In the genomic region with DNA sequence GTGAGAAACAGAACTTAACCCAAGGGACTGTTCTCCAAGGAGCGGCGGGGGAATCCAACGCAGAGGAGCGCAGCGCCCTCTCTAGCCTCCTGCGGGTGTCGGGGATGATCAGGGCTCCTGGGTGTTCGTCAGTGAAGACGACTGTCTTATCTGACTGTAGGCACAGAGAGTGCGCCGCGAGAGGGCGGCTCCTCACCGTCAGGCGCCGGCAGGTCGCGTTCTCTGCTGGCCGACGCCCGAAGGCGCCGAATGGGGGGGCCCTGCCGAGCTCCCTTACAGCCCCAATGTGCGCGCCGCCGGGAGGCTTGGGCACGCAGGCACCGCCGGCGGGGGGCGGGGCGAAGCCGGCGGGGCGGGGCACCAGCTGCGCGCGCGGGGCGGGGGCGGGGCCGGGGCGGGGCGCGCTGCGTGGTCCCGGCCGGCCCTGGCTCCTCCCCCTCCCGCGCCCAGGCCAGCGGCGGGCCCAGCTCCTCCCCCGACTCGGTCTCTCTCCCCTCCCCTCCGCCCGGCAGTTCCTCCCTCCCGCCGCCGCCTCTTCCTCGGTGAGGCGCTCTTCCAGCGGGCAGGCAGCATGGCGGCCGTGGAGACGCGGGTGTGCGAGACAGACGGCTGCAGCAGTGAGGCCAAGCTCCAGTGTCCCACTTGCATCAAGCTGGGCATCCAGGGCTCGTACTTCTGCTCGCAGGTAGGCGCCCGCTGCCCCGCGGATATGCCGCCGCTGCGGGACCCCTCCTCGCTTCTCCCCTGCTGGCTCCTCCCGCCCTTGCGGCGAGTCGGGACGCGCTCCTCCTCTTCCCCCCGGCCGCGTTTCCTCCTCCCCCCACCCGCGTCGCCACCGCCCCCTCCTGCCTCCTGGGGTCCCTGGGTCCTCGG, we compare ENCODE assay signal across 8 cellular contexts. TPM values are rescaled to one million over a fixed set of nuclear protein-coding genes. Genes with fewer than 3 reads are reported as not detected.
DNase-seq lines count a peak whose midpoint lies in the region; ATAC-seq and TF ChIP-seq lines count a peak whose summit lies in the region.

METAP1 (plus strand) TSS at position 539 of the 873 bp plus-strand sequence; CDS start at position 572, 33 bp downstream.

- TF ChIP-seq POLR2A in GM19099 (IDR thresholded peaks at IDR 0.05; ENCODE audit: extremely low read depth, insufficient read length, low read depth): peak; percentile 91

- peak; percentile 93 for ATAC-seq in HG03432 (IDR thresholded peaks at IDR 0.05; ENCODE audit: unreplicated experiment)

- no peaks in the 10 kb centered on the region for H3K36me3 ChIP-seq in kidney epithelial cell (ENCODE audit: control insufficient read depth, insufficient read depth, low read length)

- H3K4me3 ChIP-seq in kidney epithelial cell (ENCODE audit: low read depth, low read length): peak within 1 kb of the TSS; percentile 80

- H3K27me3 ChIP-seq in kidney epithelial cell (ENCODE audit: control insufficient read depth, insufficient read depth, low read length): no peaks in the 10 kb centered on the region

- DNase-seq in Ammon's horn (ENCODE audit: low spot score) (peak; percentile 98), NCI-H460 (ENCODE audit: extremely low read depth, low read depth) (peak; percentile 92), cerebellum (ENCODE audit: low spot score) (peak; percentile 95), kidney epithelial cell (ENCODE audit: low read depth) (peak; percentile 77)
- DNase-seq in activated CD4-positive, alpha-beta T cell treated with anti-CD3 and anti-CD28 coated beads for 1 hour: peak; percentile 96
- peak; percentile 93 for DNase-seq in stimulated activated CD4-positive, alpha-beta T cell treated with anti-CD3 and anti-CD28 coated beads, Interleukin-15, amount 100 ng/mL, for 48 hours (ENCODE audit: low read depth in 2 of 2)

- peak; percentile 72 for TF ChIP-seq CTCF in kidney epithelial cell (IDR thresholded peaks at IDR 0.05; ENCODE audit: insufficient read depth, low read length, poor library complexity, severe bottlenecking)

RNA-seq across cellular contexts. Expression of gene METAP1, which starts in this region (rescaled TPM):
- 60.8 and 61.1 TPM in 2 replicates for total RNA-seq in NCI-H460 (2014; rRNA removed; shearing (Covaris generic))
- 80.1 and 114 TPM in 2 replicates for polyA plus RNA-seq in NCI-H460 (2014; cell fraction: nucleus; rRNA removed)
- total RNA-seq in cerebellum (24.9 TPM), kidney epithelial cell (56.0 and 58.9 TPM in 2 replicates)

Comparison
In these comparisons a context has a peak if more than half of its experiments do, and no peak if none do; other contexts are left out.
1. Peak in every context shown above with its lines: DNase-seq, ATAC-seq and H3K4me3 ChIP-seq.